ENCODE assay signal across 13 cellular contexts in genomic region chr1:203521071-203521794, GRCh38. TPM values are rescaled to one million over a fixed set of nuclear protein-coding genes. Genes with fewer than 3 reads are reported as not detected.
DNase-seq lines count a peak whose midpoint lies in the region; ATAC-seq and TF ChIP-seq lines count a peak whose summit lies in the region.
"Had no signal": no experiment of that assay in that cellular context is flagged by ENCODE, and none has a peak within 500 bp of the region (broad histone marks: within the 10 kb centered on the region; RNA-seq: fewer than 3 reads in every experiment).

No MANE protein-coding gene starts in this region.

- H4K8ac ChIP-seq in neuronal stem cell (ENCODE audit: low read depth, low read length): no peak overlapping the region

- peaks cover 43% of the 10 kb centered on the region for H3K27me3 Mint-ChIP-seq in endodermal cell (ENCODE audit: insufficient read depth)
- H3K27me3 Mint-ChIP-seq: central memory CD8-positive, alpha-beta T cell had no signal

- peak overlapping the region; percentile 38 for H2BK120ac ChIP-seq in neuronal stem cell (ENCODE audit: low read depth, low read length)

- H3K79me1 ChIP-seq in neuronal stem cell (ENCODE audit: low read depth, low read length): no peaks in the 10 kb centered on the region

- no peak overlapping the region for H3K27ac ChIP-seq in DND-41 (ENCODE audit: low read length)
- peak overlapping the region; percentile 71 for H3K27ac ChIP-seq in endodermal cell (ENCODE audit: low read depth, low read length)
- H3K27ac ChIP-seq in neuronal stem cell (replicated peaks; ENCODE audit: low read length): no peak overlapping the region

- H3K18ac ChIP-seq in neuronal stem cell (ENCODE audit: low read length): peak overlapping the region; percentile 88

- H3K4me3 ChIP-seq in DND-41 (ENCODE audit: low read depth in 1 of 2, low read length in 2 of 2): no peak overlapping the region
- no peak overlapping the region for H3K4me3 ChIP-seq in endodermal cell (ENCODE audit: low read length)
- no peak overlapping the region for H3K4me3 ChIP-seq in neuronal stem cell (ENCODE audit: low read length in 2 of 2)

- no peak overlapping the region for H3K23ac ChIP-seq in neuronal stem cell (ENCODE audit: low read depth, low read length, poor library complexity)

- no peak overlapping the region for H4K91ac ChIP-seq in neuronal stem cell (ENCODE audit: low read depth, low read length, poor library complexity)

- H3K27me3 ChIP-seq in DND-41 (ENCODE audit: insufficient read depth, low read length, poor library complexity): no peaks in the 10 kb centered on the region
- H3K27me3 ChIP-seq in endodermal cell (ENCODE audit: control insufficient read depth, insufficient read depth, low read length, poor library complexity, severe bottlenecking): peaks cover 12% of the 10 kb centered on the region
- H3K27me3 ChIP-seq in neuronal stem cell (ENCODE audit: control insufficient read depth in 3 of 3, insufficient read depth in 3 of 3, low read depth in 1 of 3, low read length in 3 of 3): peaks cover 0 to 20% (median 2%) of the 10 kb centered on the region in 3 experiments

- H3K36me3 Mint-ChIP-seq in endodermal cell (ENCODE audit: low read depth): no peaks in the 10 kb centered on the region
- H3K36me3 Mint-ChIP-seq: CD14-positive monocyte, IgD-negative memory B cell had no signal

- H2AFZ ChIP-seq in DND-41 (ENCODE audit: low read depth, low read length): no peak overlapping the region
- H2AFZ ChIP-seq in neuronal stem cell (ENCODE audit: low read length): no peak overlapping the region

- H3K9me3 ChIP-seq in DND-41 (ENCODE audit: insufficient read depth, low read length, severe bottlenecking): no peaks in the 10 kb centered on the region
- H3K9me3 ChIP-seq in endodermal cell (ENCODE audit: control insufficient read depth, low read length): no peaks in the 10 kb centered on the region
- no peaks in the 10 kb centered on the region for H3K9me3 ChIP-seq in neuronal stem cell (replicated peaks in 1 of 2; ENCODE audit: control insufficient read depth in 2 of 2, insufficient read depth in 1 of 2, low read depth in 1 of 2, low read length in 2 of 2)

- H2BK15ac ChIP-seq in neuronal stem cell (ENCODE audit: low read length): peak overlapping the region; percentile 22

- H4K20me1 ChIP-seq in DND-41 (ENCODE audit: insufficient read depth, low read length): no peaks in the 10 kb centered on the region

- H2BK12ac ChIP-seq in neuronal stem cell (ENCODE audit: low read length): peak overlapping the region; percentile 35

- no peaks in the 10 kb centered on the region for H3K36me3 ChIP-seq in DND-41 (ENCODE audit: insufficient read depth, low read length)
- no peaks in the 10 kb centered on the region for H3K36me3 ChIP-seq in endodermal cell (ENCODE audit: control insufficient read depth, insufficient read depth, low read length)
- no peaks in the 10 kb centered on the region for H3K36me3 ChIP-seq in neuronal stem cell (replicated peaks in 1 of 2; ENCODE audit: control insufficient read depth in 2 of 2, insufficient read depth in 2 of 2, low read length in 2 of 2)

- H3K4me1 ChIP-seq in DND-41 (ENCODE audit: insufficient read depth, low read length) (no peaks in the 10 kb centered on the region), endodermal cell (ENCODE audit: control insufficient read depth, insufficient read depth, low read length) (peaks cover 8% of the 10 kb centered on the region), neuronal stem cell (ENCODE audit: control insufficient read depth in 2 of 2, insufficient read depth in 1 of 2, low read depth in 1 of 2, low read length in 2 of 2) (peaks cover 26 to 45% of the 10 kb centered on the region in 2 donors)

- H3K4ac ChIP-seq in neuronal stem cell (ENCODE audit: low read length): no peak overlapping the region

- H3K9ac ChIP-seq in DND-41 (ENCODE audit: low read depth, low read length) (no peak overlapping the region), endodermal cell (ENCODE audit: extremely low read depth, low read length, poor library complexity, severe bottlenecking) (no peak overlapping the region), neuronal stem cell (ENCODE audit: low read depth, low read length, poor library complexity) (no peak overlapping the region)

- H2AK5ac ChIP-seq in neuronal stem cell (ENCODE audit: low read depth, low read length): peak overlapping the region; percentile 58

- TF ChIP-seq CTCF in DND-41 (IDR thresholded peaks at IDR 0.05; ENCODE audit: borderline replicate concordance, extremely low read depth, low read length, poor library complexity, severe bottlenecking): no peak
- no peak for TF ChIP-seq CTCF in endodermal cell (conservative IDR thresholded peaks at IDR 0.05)

- peak; percentile 58 for ATAC-seq in DND-41 (ENCODE audit: insufficient read depth, low read depth)
- ATAC-seq in HG02852 (IDR thresholded peaks at IDR 0.05; ENCODE audit: unreplicated experiment): no peak

- peak overlapping the region; percentile 31 for H2BK5ac ChIP-seq in neuronal stem cell (ENCODE audit: low read length)

- WGBS in endodermal cell (ENCODE audit: insufficient coverage in 1 of 2, insufficient read length in 1 of 2), 2 experiments: 87 to 94% methylated on average over 5 to 10 of the region's 10 CpGs
- no CpG with 5 or more reads among the region's 10 CpGs for WGBS in neuronal stem cell (ENCODE audit: extremely low coverage in 2 of 2, insufficient read length in 2 of 2, insufficient replicate concordance in 1 of 2), 2 donors

- no peaks in the 10 kb centered on the region for H3K79me2 ChIP-seq in DND-41 (ENCODE audit: insufficient read depth, low read length)

- no peak overlapping the region for H3K4me3 Mint-ChIP-seq in endodermal cell
- H3K4me3 Mint-ChIP-seq: activated naive CD4-positive, alpha-beta T cell treated with anti-CD3 and anti-CD28 coated beads for 36 hours; CD14-positive monocyte; central memory CD8-positive, alpha-beta T cell; IgD-negative memory B cell had no signal

- no peaks in the 10 kb centered on the region for H3K9me3 Mint-ChIP-seq in endodermal cell
- H3K9me3 Mint-ChIP-seq: activated naive CD4-positive, alpha-beta T cell treated with anti-CD3 and anti-CD28 coated beads for 36 hours; central memory CD8-positive, alpha-beta T cell; IgD-negative memory B cell had no signal

- peak overlapping the region; percentile 21 for H3K14ac ChIP-seq in neuronal stem cell (ENCODE audit: low read length)

- no peak overlapping the region for H3K27ac Mint-ChIP-seq in endodermal cell
- H3K27ac Mint-ChIP-seq: activated naive CD4-positive, alpha-beta T cell treated with anti-CD3 and anti-CD28 coated beads for 36 hours had no signal

- peaks cover 30% of the 10 kb centered on the region for H3K4me1 Mint-ChIP-seq in endodermal cell
- H3K4me1 Mint-ChIP-seq: central memory CD8-positive, alpha-beta T cell had no signal

- DNase-seq in DND-41 (peak; percentile 13), M059J (ENCODE audit: low read depth) (peak; percentile 41), endodermal cell (peak; percentile 45), neuronal stem cell (ENCODE audit: low spot score) (no peak), T-helper 2 cell (no peak)
- DNase-seq in activated effector memory CD4-positive, alpha-beta T cell treated with anti-CD3 and anti-CD28 coated beads, Interleukin-2, amount 50 U/mL, for 16 hours: no peak
- DNase-seq: activated naive CD4-positive, alpha-beta T cell treated with anti-CD3 and anti-CD28 coated beads for 36 hours; erythroblast had no signal

- no peak overlapping the region for H3K4me2 ChIP-seq in DND-41 (ENCODE audit: insufficient read depth, low read length)
- H3K4me2 ChIP-seq in neuronal stem cell (ENCODE audit: insufficient read depth, low read length, poor library complexity, severe bottlenecking): no peak overlapping the region

RNA-seq across cellular contexts. Expression of gene OPTC, which starts 27.3 kb away (rescaled TPM):
- total RNA-seq in M059J (2014; rRNA removed; shearing (Covaris generic)): not detected in 2 replicates
- under 1 TPM; 0.26 to 0.42 TPM for total RNA-seq in endodermal cell
- polyA plus RNA-seq in endodermal cell (2013, experiment 1 of 2): 0.53 TPM
- polyA plus RNA-seq in endodermal cell (2013, experiment 2 of 2): 0.54 TPM
- polyA plus RNA-seq in neuronal stem cell (2013, experiment 1 of 2): 0.11 TPM
- polyA plus RNA-seq in neuronal stem cell (2013, experiment 2 of 2): 0.08 TPM
- total RNA-seq: activated naive CD4-positive, alpha-beta T cell treated with anti-CD3 and anti-CD28 coated beads for 36 hours; mononuclear cell had no signal
- polyA plus RNA-seq: CD14-positive monocyte, IgD-negative memory B cell had no signal

RNA-seq across cellular contexts. Expression of gene PRELP, which starts 45.6 kb away (rescaled TPM):
- total RNA-seq in M059J (2014; rRNA removed; shearing (Covaris generic)): not detected in 2 replicates
- total RNA-seq in endodermal cell: 1 to 10 TPM in 1 of 2 donors, under 1 TPM in 1; 0.66 to 3.9 TPM
- polyA plus RNA-seq in endodermal cell (2013, experiment 1 of 2): 3.9 TPM
- 3.7 TPM for polyA plus RNA-seq in endodermal cell (2013, experiment 2 of 2)
- polyA plus RNA-seq in neuronal stem cell (2013, experiment 1 of 2): 3.9 TPM
- polyA plus RNA-seq in neuronal stem cell (2013, experiment 2 of 2): 4.0 TPM
- total RNA-seq: activated naive CD4-positive, alpha-beta T cell treated with anti-CD3 and anti-CD28 coated beads for 36 hours; mononuclear cell had no signal
- polyA plus RNA-seq: CD14-positive monocyte, IgD-negative memory B cell had no signal

Comparison
In these comparisons a context has a peak if more than half of its experiments do, and no peak if none do; other contexts are left out.
1. DNase-seq: peak in DND-41 (single experiment), M059J (single experiment) and endodermal cell (single experiment); none in neuronal stem cell (single experiment), T-helper 2 cell (0 of 5) and activated effector memory CD4-positive, alpha-beta T cell treated with anti-CD3 and anti-CD28 coated beads, Interleukin-2, amount 50 U/mL, for 16 hours (single experiment).